1 cellular context compared by ENCODE assay signal in the genomic region with DNA sequence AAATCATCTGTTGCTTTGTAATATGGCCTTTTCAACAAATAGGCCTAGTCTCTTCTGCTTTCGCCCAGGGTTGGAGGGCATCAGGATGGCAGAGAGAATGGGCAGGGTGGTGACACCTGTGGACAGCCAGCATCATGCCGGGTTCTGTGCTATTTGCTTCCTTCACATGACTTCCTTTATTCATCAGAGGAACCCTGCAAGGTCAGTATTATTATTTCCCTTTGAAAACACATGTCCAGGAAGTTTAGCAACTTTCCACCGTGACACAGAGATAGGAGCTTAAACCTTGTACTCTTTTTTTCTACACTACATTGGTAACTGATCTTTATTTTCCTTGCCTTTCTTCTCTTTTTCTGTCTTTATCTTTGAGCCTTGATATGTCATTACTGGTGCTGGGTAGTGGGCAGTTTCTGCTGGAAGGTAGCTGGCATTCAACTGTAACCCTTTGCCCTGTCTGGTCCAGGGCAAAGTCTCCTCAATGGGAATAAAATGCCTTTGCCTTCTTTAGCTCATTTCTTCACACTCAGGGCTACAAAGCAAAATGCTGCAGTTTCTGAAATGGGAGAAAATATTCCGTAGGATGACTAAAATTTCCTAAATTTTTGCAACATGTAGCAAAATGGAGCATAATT.
TF ChIP-seq lines count a peak whose summit lies in the region.

No MANE protein-coding gene starts in this region.

TF ChIP-seq in HepG2, 621 proteins besides CTCF, POLR2A, EP300 and RAD21 (continued from another document and continues in another):
- TF ChIP-seq SP5 (CRISPR knock-in tag; IDR thresholded peaks at IDR 0.05; ENCODE audit: borderline replicate concordance, low read depth) (no peak; the same call in 1 of the 2 replicates), NR2C2 (CRISPR knock-in tag; IDR thresholded peaks at IDR 0.05; ENCODE audit: borderline replicate concordance) (no peak), UBTF (CRISPR knock-in tag; IDR thresholded peaks at IDR 0.05) (no peak), ZNF749 (CRISPR knock-in tag; IDR thresholded peaks at IDR 0.05; ENCODE audit: borderline replicate concordance) (no peak), HHEX (CRISPR knock-in tag; IDR thresholded peaks at IDR 0.05) (no peak), ZNF629 (CRISPR knock-in tag; conservative IDR thresholded peaks at IDR 0.05) (0 out of 2 replicates have a peak, but pooled peaks have one; percentile 17), NPAS2 (CRISPR knock-in tag; IDR thresholded peaks at IDR 0.05; ENCODE audit: borderline replicate concordance) (no peak), CREB3 (CRISPR knock-in tag; IDR thresholded peaks at IDR 0.05) (no peak), IKZF4 (CRISPR knock-in tag; IDR thresholded peaks at IDR 0.05; ENCODE audit: borderline replicate concordance, low read depth, not compliant biosample characterization) (no peak), ZNF264 (CRISPR knock-in tag; IDR thresholded peaks at IDR 0.05) (no peak), ELF1 (CRISPR knock-in tag; IDR thresholded peaks at IDR 0.05) (peak; percentile 43; the same call in 1 of the 2 replicates), ZNF674 (CRISPR knock-in tag; IDR thresholded peaks at IDR 0.05; ENCODE audit: low read depth) (no peak), TARDBP (CRISPR knock-in tag; IDR thresholded peaks at IDR 0.05) (peak; percentile 81), DPF2 (CRISPR knock-in tag; IDR thresholded peaks at IDR 0.05; ENCODE audit: borderline replicate concordance, low read depth) (0 out of 2 replicates have a peak, but pooled peaks have one; percentile 20), KLF16 (CRISPR knock-in tag; IDR thresholded peaks at IDR 0.05) (no peak), HNRNPUL1 (IDR thresholded peaks at IDR 0.05; ENCODE audit: low read depth, low read length) (no peak), ZHX2 (IDR thresholded peaks at IDR 0.05; ENCODE audit: low read depth) (no peak), ZHX2 (CRISPR knock-in tag; IDR thresholded peaks at IDR 0.05; ENCODE audit: borderline replicate concordance) (no peak), SP4 (CRISPR knock-in tag; IDR thresholded peaks at IDR 0.05) (no peak), U2AF2 (IDR thresholded peaks at IDR 0.05; ENCODE audit: low read depth, low read length) (no peak), ZNF768 (CRISPR knock-in tag; IDR thresholded peaks at IDR 0.05) (no peak), ZNF501 (CRISPR knock-in tag; IDR thresholded peaks at IDR 0.05) (peak; percentile 56; the same call in 1 of the 2 replicates), ZNF788 (CRISPR knock-in tag; IDR thresholded peaks at IDR 0.05; ENCODE audit: borderline replicate concordance) (no peak), FOXK1 (CRISPR knock-in tag; IDR thresholded peaks at IDR 0.05; ENCODE audit: borderline replicate concordance, low read depth) (no peak), HDAC1 (CRISPR knock-in tag; IDR thresholded peaks at IDR 0.05) (peak; percentile 71; the same call in 1 of the 2 replicates), MEIS2 (CRISPR knock-in tag; IDR thresholded peaks at IDR 0.05) (peak; percentile 46; the same call in 1 of the 2 replicates), ETV6 (CRISPR knock-in tag; conservative IDR thresholded peaks at IDR 0.05) (no peak; the same call in 1 of the 2 replicates), KLF11 (CRISPR knock-in tag; IDR thresholded peaks at IDR 0.05) (peak; percentile 11; the same call in 1 of the 2 replicates), CBFB (CRISPR knock-in tag; IDR thresholded peaks at IDR 0.05) (no peak), ZNF367 (CRISPR knock-in tag; IDR thresholded peaks at IDR 0.05; ENCODE audit: borderline replicate concordance) (no peak), AHR (CRISPR knock-in tag; IDR thresholded peaks at IDR 0.05) (no peak), ZNF549 (CRISPR knock-in tag; IDR thresholded peaks at IDR 0.05) (no peak), ZC3H13 (CRISPR knock-in tag; IDR thresholded peaks at IDR 0.05) (no peak), DDIT3 (CRISPR knock-in tag; IDR thresholded peaks at IDR 0.05) (0 out of 2 replicates have a peak, but pooled peaks have one; percentile 21), ZNF143 (CRISPR knock-in tag; IDR thresholded peaks at IDR 0.05) (no peak), SOX5 (CRISPR knock-in tag; IDR thresholded peaks at IDR 0.05; ENCODE audit: borderline replicate concordance) (peak; percentile 94; the same call in 1 of the 2 replicates), MAX (IDR thresholded peaks at IDR 0.05) (peak; percentile 63; the same call in 1 of the 2 replicates), ZNF607 (CRISPR knock-in tag; IDR thresholded peaks at IDR 0.05; ENCODE audit: borderline replicate concordance) (peak; percentile 59; the same call in 1 of the 2 replicates), HDAC2 (CRISPR knock-in tag; IDR thresholded peaks at IDR 0.05) (peak; percentile 63), LRRFIP1 (CRISPR knock-in tag; conservative IDR thresholded peaks at IDR 0.05) (no peak)
- TF ChIP-seq, protein P1, sequence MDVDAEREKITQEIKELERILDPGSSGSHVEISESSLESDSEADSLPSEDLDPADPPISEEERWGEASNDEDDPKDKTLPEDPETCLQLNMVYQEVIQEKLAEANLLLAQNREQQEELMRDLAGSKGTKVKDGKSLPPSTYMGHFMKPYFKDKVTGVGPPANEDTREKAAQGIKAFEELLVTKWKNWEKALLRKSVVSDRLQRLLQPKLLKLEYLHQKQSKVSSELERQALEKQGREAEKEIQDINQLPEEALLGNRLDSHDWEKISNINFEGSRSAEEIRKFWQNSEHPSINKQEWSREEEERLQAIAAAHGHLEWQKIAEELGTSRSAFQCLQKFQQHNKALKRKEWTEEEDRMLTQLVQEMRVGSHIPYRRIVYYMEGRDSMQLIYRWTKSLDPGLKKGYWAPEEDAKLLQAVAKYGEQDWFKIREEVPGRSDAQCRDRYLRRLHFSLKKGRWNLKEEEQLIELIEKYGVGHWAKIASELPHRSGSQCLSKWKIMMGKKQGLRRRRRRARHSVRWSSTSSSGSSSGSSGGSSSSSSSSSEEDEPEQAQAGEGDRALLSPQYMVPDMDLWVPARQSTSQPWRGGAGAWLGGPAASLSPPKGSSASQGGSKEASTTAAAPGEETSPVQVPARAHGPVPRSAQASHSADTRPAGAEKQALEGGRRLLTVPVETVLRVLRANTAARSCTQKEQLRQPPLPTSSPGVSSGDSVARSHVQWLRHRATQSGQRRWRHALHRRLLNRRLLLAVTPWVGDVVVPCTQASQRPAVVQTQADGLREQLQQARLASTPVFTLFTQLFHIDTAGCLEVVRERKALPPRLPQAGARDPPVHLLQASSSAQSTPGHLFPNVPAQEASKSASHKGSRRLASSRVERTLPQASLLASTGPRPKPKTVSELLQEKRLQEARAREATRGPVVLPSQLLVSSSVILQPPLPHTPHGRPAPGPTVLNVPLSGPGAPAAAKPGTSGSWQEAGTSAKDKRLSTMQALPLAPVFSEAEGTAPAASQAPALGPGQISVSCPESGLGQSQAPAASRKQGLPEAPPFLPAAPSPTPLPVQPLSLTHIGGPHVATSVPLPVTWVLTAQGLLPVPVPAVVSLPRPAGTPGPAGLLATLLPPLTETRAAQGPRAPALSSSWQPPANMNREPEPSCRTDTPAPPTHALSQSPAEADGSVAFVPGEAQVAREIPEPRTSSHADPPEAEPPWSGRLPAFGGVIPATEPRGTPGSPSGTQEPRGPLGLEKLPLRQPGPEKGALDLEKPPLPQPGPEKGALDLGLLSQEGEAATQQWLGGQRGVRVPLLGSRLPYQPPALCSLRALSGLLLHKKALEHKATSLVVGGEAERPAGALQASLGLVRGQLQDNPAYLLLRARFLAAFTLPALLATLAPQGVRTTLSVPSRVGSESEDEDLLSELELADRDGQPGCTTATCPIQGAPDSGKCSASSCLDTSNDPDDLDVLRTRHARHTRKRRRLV (CRISPR knock-in tag; IDR thresholded peaks at IDR 0.05), result 0 out of 2 replicates have a peak, but pooled peaks have one; percentile 24
- TF ChIP-seq, protein P2, sequence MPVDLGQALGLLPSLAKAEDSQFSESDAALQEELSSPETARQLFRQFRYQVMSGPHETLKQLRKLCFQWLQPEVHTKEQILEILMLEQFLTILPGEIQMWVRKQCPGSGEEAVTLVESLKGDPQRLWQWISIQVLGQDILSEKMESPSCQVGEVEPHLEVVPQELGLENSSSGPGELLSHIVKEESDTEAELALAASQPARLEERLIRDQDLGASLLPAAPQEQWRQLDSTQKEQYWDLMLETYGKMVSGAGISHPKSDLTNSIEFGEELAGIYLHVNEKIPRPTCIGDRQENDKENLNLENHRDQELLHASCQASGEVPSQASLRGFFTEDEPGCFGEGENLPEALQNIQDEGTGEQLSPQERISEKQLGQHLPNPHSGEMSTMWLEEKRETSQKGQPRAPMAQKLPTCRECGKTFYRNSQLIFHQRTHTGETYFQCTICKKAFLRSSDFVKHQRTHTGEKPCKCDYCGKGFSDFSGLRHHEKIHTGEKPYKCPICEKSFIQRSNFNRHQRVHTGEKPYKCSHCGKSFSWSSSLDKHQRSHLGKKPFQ (CRISPR knock-in tag; IDR thresholded peaks at IDR 0.05; ENCODE audit: insufficient replicate concordance), result no peak
